In the genomic region with DNA sequence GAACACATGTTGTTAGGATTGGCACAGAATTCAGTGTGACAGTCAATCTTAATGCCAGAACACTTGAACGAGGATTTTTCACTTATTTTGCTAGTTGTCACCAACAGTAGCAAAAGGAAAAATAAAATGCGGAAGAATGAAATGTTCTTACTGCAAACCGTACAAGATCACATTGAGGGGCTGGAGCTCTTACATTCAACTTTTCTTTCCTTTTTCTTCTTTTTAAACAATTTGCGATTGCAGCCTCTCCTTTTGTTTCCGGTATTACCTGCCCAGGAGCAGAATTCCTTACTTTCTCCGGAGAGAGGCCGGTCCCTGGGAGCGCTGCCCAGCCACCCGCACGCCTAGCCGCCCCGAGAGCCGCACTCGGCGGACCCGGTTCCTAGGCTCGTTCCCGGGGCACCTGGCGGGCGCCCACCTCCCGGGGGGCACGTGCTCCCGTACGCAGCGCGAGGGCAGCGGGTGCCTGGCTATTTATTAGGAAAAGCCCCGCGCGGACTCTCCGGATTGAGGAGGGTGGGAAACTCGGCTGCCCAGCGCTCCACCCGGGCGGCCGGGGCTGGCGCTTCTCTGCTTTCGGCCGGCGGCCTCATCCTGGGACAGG, we compare ENCODE assay signal across 8 cellular contexts. TPM values are rescaled to one million over a fixed set of nuclear protein-coding genes. Genes with fewer than 3 reads are reported as not detected.
DNase-seq lines count a peak whose midpoint lies in the region; ATAC-seq, FAIRE-seq and TF ChIP-seq lines count a peak whose summit lies in the region.

No MANE protein-coding gene starts in this region.

- CTCF ChIA-PET in GM12878 (lab: Yijun Ruan, JAX), result interaction anchor here (0.7 to 2.9 kb wide), 4 partner anchors 18 to 106 kb away, joined by 3 to 13 read pairs (median 4); a partner anchor contains a TSS

- peak overlapping the region; percentile 56 for H2AFZ ChIP-seq in GM12878 (ENCODE audit: control insufficient read depth, low read depth, low read length)

- WGBS in GM12878 (ENCODE audit: insufficient coverage, insufficient replicate concordance, low lambda C conversion rate, missing lambda C conversion rate), result under 1% methylated on average over 38 of the region's 40 CpGs
- WGBS in liver, result under 1% methylated on average over 40 of the region's 40 CpGs
- 0% methylated on average over 22 to 26 of the region's 40 CpGs for WGBS in thyroid gland, 2 donors

- in situ Hi-C loops in GM12878 (cut with MboI), result no loop called here

- H3K27ac ChIP-seq in GM12878 (ENCODE audit: control insufficient read depth, insufficient read depth), result peak overlapping the region; percentile 90
- H3K27ac ChIP-seq in liver (ENCODE audit: low read depth in 1 of 2, low read length in 2 of 2), result peak overlapping the region; percentile 99
- H3K27ac ChIP-seq in thyroid gland, result peak overlapping the region; percentile 99 to 100 (median 99)

- H3K79me2 ChIP-seq in GM12878 (ENCODE audit: control insufficient read depth, insufficient read depth, low read length), result peaks cover 42% of the 10 kb centered on the region

- peak; percentile 0; the same call in 2 of the 3 replicates for ATAC-seq in GM12878

- H3K4me1 ChIP-seq in GM12878 (ENCODE audit: control insufficient read depth, insufficient read depth, low read length) (peaks cover 5% of the 10 kb centered on the region), liver (ENCODE audit: control insufficient read depth in 4 of 4, insufficient read depth in 4 of 4, low read length in 3 of 4) (peaks cover 4 to 20% (median 11%) of the 10 kb centered on the region in 4 donors), thyroid gland (peaks cover 20 to 28% of the 10 kb centered on the region in 2 donors)

- H3K4me2 ChIP-seq in GM12878 (ENCODE audit: control insufficient read depth, insufficient read depth), result peak overlapping the region; percentile 80

- POLR2A ChIA-PET in GM12878 (lab: Charles Lee), result interaction anchor here (0.5 to 1.8 kb wide), 4 partner anchors 17 to 204 kb away, joined by 3 to 9 read pairs (median 4); a partner anchor contains a TSS

- H3K27me3 ChIP-seq in GM12878 (replicated peaks in 1 of 2; ENCODE audit: control insufficient read depth in 2 of 2, insufficient read depth in 2 of 2, low read length in 1 of 2), result no peaks in the 10 kb centered on the region
- H3K27me3 ChIP-seq in liver (ENCODE audit: control insufficient read depth in 4 of 4, insufficient read depth in 4 of 4, low read length in 3 of 4), result no peaks in the 10 kb centered on the region
- H3K27me3 ChIP-seq in thyroid gland, result no peaks in the 10 kb centered on the region

- H4K20me1 ChIP-seq in GM12878 (ENCODE audit: control insufficient read depth, insufficient read depth), result peaks cover 2% of the 10 kb centered on the region; the same call in 1 of the 2 replicates

- RAD21 ChIA-PET in GM12878 (lab: Charles Lee; ENCODE audit: unreplicated experiment), result interaction anchor here (0.9 to 1.8 kb wide), 8 partner anchors 17 to 107 kb away, joined by 3 to 8 read pairs (median 4); no protein-coding TSS in a partner anchor

- H3K36me3 ChIP-seq in GM12878 (ENCODE audit: control insufficient read depth in 2 of 2, insufficient read depth in 2 of 2, low read length in 1 of 2) (no peaks in the 10 kb centered on the region), liver (ENCODE audit: control insufficient read depth in 4 of 4, insufficient read depth in 3 of 4, low read depth in 1 of 4, low read length in 3 of 4) (no peaks in the 10 kb centered on the region), thyroid gland (no peaks in the 10 kb centered on the region)

- no TSS peak for BruUV-seq in GM12878 (replicated peaks; lab: Mats Ljungman, UMichigan)

- no peak for TF ChIP-seq RAD21 in GM12878 (IDR thresholded peaks at IDR 0.05; ENCODE audit: insufficient read depth, low read depth, low read length)
- TF ChIP-seq RAD21 in liver (IDR thresholded peaks at IDR 0.05), result peak in 1 of 2 donors; percentile 33

- TF ChIP-seq POLR2A in GM19099 (IDR thresholded peaks at IDR 0.05; ENCODE audit: extremely low read depth, insufficient read length, low read depth) (peak; percentile 82), GM12878 (IDR thresholded peaks at IDR 0.05; ENCODE audit: low read depth, low read length) (peak; percentile 75), thyroid gland (IDR thresholded peaks at IDR 0.05) (no peak)

- SMC1A ChIA-PET in GM12878 (lab: Charles Lee; ENCODE audit: uncharacterized antibody, unreplicated experiment), result interaction anchor here (0.6 to 2.0 kb wide), 5 partner anchors 13 to 40 kb away, joined by 3 to 9 read pairs (median 4); no protein-coding TSS in a partner anchor

- TF ChIP-seq CTCF in GM12878 (IDR thresholded peaks at IDR 0.05 in 2 of 3, conservative IDR thresholded peaks at IDR 0.05 in 1 of 3; ENCODE audit: control insufficient read depth in 2 of 3, extremely low read depth in 1 of 3, insufficient read depth in 1 of 3, low read depth in 3 of 3, low read length in 3 of 3), result no peak
- TF ChIP-seq CTCF in liver (IDR thresholded peaks at IDR 0.05; ENCODE audit: low read depth, low read length, missing input control), result no peak
- TF ChIP-seq CTCF in thyroid gland (IDR thresholded peaks at IDR 0.05), result no peak

- intact Hi-C loops in GM12878 (cut with micrococcal nuclease; ENCODE audit: unreplicated experiment), result loop anchor here (10.0 kb wide), 1 partner anchor 169 kb away; a partner anchor contains a TSS
- intact Hi-C loops in thyroid gland (cut with DNase I), result no loop called here

- H3K9me3 ChIP-seq in GM12878 (replicated peaks; ENCODE audit: control insufficient read depth, insufficient read depth, low read length) (no peaks in the 10 kb centered on the region), liver (ENCODE audit: control insufficient read depth in 4 of 4, low read length in 3 of 4) (no peaks in the 10 kb centered on the region), thyroid gland (no peaks in the 10 kb centered on the region)

- no peak for FAIRE-seq in GM12878 (lab: Jason Lieb, UNC)

- DNase-seq in 8988T (peak; percentile 25), LHCN-M2 (ENCODE audit: low read depth) (peak; percentile 7), GM12878 (ENCODE audit: low read depth, low spot score) (no peak), thyroid gland (no peak), dermis blood vessel endothelial cell (no peak)
- DNase-seq in stimulated activated CD4-positive, alpha-beta T cell treated with anti-CD3 and anti-CD28 coated beads, Interleukin-15, amount 100 ng/mL, for 24 hours, result no peak

- H3K9ac ChIP-seq in GM12878 (ENCODE audit: control insufficient read depth, insufficient read depth, low read length) (peak overlapping the region; percentile 86), liver (ENCODE audit: low read depth in 1 of 2, low read length in 2 of 2) (peak overlapping the region; percentile 72 to 90)

- 0 out of 4 replicates have a peak, but pooled peaks of 1 of the 2 experiments have one; percentile 41 for TF ChIP-seq EP300 in GM12878 (IDR thresholded peaks at IDR 0.05; ENCODE audit: borderline replicate concordance in 1 of 2, control insufficient read depth in 1 of 2, low read depth in 2 of 2, low read length in 2 of 2)

- H3K4me3 ChIP-seq in GM12878 (peak overlapping the region; percentile 88), liver (ENCODE audit: low read depth in 1 of 3, low read length in 3 of 3) (peak overlapping the region; percentile 51 to 78 (median 65)), thyroid gland (replicated peaks in 1 of 3) (peak overlapping the region; percentile 27 to 82 (median 66))

TF ChIP-seq in GM12878, 131 proteins besides CTCF, POLR2A, EP300 and RAD21 (continues in another document):
- no peak for TF ChIP-seq LARP7 (IDR thresholded peaks at IDR 0.05)

TF ChIP-seq in liver, 16 proteins besides CTCF, POLR2A, EP300 and RAD21:
- no peak for TF ChIP-seq FOXA2 (IDR thresholded peaks at IDR 0.05)
- TF ChIP-seq JUND (IDR thresholded peaks at IDR 0.05), result no peak
- TF ChIP-seq YY1 (IDR thresholded peaks at IDR 0.05), result peak; percentile 93
- TF ChIP-seq GABPA (IDR thresholded peaks at IDR 0.05 in 1 of 2, conservative IDR thresholded peaks at IDR 0.05 in 1 of 2), result no peak
- TF ChIP-seq FOXA1 (IDR thresholded peaks at IDR 0.05), result no peak
- TF ChIP-seq, protein P1, sequence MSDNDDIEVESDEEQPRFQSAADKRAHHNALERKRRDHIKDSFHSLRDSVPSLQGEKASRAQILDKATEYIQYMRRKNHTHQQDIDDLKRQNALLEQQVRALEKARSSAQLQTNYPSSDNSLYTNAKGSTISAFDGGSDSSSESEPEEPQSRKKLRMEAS (IDR thresholded peaks at IDR 0.05), result no peak
- TF ChIP-seq EGR1 (IDR thresholded peaks at IDR 0.05; ENCODE audit: low read depth in 2 of 2), result peak in 1 of 2 donors; percentile 41
- no peak for TF ChIP-seq SP1 (IDR thresholded peaks at IDR 0.05)
- TF ChIP-seq HNF4A (conservative IDR thresholded peaks at IDR 0.05), result no peak
- TF ChIP-seq, protein P2, sequence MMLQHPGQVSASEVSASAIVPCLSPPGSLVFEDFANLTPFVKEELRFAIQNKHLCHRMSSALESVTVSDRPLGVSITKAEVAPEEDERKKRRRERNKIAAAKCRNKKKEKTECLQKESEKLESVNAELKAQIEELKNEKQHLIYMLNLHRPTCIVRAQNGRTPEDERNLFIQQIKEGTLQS (IDR thresholded peaks at IDR 0.05), result peak; percentile 92
- TF ChIP-seq TAF1 (conservative IDR thresholded peaks at IDR 0.05), result no peak

RNA-seq across cellular contexts. Expression of a gene that starts 1.2 kb away (rescaled TPM):
- total RNA-seq in LHCN-M2 (2014; rRNA removed) (69.0 and 97.2 TPM in 2 replicates), GM12878 (2014; rRNA removed) (37.7 and 48.9 TPM in 2 replicates), GM12878 (2014; rRNA removed; fragmentation: Illumina TruSeq; extraction: Trizol) (53.4 and 64.4 TPM in 2 replicates), GM12878 (2021) (51.0 and 63.4 TPM in 2 replicates), liver (10 to 100 TPM; 18.0 to 23.2 TPM), thyroid gland (100 to 1,000 TPM in 2 of 4 donors, 10 to 100 TPM in 2; 63.9 to 124 (median 101) TPM), dermis blood vessel endothelial cell (52.7 and 58.4 TPM in 2 replicates)
- polyA plus RNA-seq in LHCN-M2 (2012), result 83.0 TPM
- 66.6 and 69.6 TPM in 2 replicates for total RNA-seq in GM12878 (2013; cell fraction: nucleolus; rRNA removed)
- 120 TPM for polyA plus RNA-seq in GM12878 (2011; ENCODE audit: low read depth)
- polyA plus RNA-seq in GM12878 (2011; rRNA removed) (50.4 and 64.6 TPM in 2 replicates), GM12878 (2014; fragmentation: Illumina TruSeq; extraction: Trizol) (112 and 126 TPM in 2 replicates), GM12878 (2014; fragmentation: Nextera tagmentation; extraction: Ambion mirVana) (10 to 100 TPM; 82.2 to 93.0 TPM), GM12878 (2014; rRNA removed) (61.1 and 70.7 TPM in 2 replicates), GM12878 (2016; fragmentation: Nextera tagmentation; extraction: Ambion mirVana) (100 to 1,000 TPM; 133 to 148 TPM), liver (10 to 100 TPM; 48.5 to 93.5 TPM)
- polyA plus RNA-seq in GM12878 (2011; cell fraction: cytosol; rRNA removed), result 29.1 and 44.4 TPM in 2 replicates
- 22.2 and 24.4 TPM in 2 replicates for polyA plus RNA-seq in GM12878 (2011; cell fraction: nucleus; rRNA removed)
- polyA plus RNA-seq in GM12878 (2012), result 53.8 and 56.6 TPM in 2 replicates
- polyA minus RNA-seq in GM12878 (2011; rRNA and poly(A)+ RNA removed), result 18.4 and 20.0 TPM in 2 replicates
- polyA minus RNA-seq in GM12878 (2011; cell fraction: cytosol; rRNA and poly(A)+ RNA removed), result 12.0 and 15.2 TPM in 2 replicates
- polyA minus RNA-seq in GM12878 (2011; cell fraction: nucleus; rRNA and poly(A)+ RNA removed), result 12.5 and 26.1 TPM in 2 replicates

Comparison
In these comparisons a context has a peak if more than half of its experiments do, and no peak if none do; other contexts are left out.
1. DNase-seq: peak in 8988T (single experiment) and LHCN-M2 (single experiment); none in GM12878 (single experiment), thyroid gland (0 of 2), dermis blood vessel endothelial cell (single experiment) and stimulated activated CD4-positive, alpha-beta T cell treated with anti-CD3 and anti-CD28 coated beads, Interleukin-15, amount 100 ng/mL, for 24 hours (single experiment).
2. POLR2A ChIP-seq: peak in GM19099 (single experiment) and GM12878 (single experiment); none in thyroid gland (0 of 2).
3. Peak in every context shown above with its lines, with median percentiles within 50 percentile points of each other: H3K27ac ChIP-seq and H3K4me3 ChIP-seq.